Comparison of ENCODE assay signal across 8 cellular contexts in the genomic region with DNA sequence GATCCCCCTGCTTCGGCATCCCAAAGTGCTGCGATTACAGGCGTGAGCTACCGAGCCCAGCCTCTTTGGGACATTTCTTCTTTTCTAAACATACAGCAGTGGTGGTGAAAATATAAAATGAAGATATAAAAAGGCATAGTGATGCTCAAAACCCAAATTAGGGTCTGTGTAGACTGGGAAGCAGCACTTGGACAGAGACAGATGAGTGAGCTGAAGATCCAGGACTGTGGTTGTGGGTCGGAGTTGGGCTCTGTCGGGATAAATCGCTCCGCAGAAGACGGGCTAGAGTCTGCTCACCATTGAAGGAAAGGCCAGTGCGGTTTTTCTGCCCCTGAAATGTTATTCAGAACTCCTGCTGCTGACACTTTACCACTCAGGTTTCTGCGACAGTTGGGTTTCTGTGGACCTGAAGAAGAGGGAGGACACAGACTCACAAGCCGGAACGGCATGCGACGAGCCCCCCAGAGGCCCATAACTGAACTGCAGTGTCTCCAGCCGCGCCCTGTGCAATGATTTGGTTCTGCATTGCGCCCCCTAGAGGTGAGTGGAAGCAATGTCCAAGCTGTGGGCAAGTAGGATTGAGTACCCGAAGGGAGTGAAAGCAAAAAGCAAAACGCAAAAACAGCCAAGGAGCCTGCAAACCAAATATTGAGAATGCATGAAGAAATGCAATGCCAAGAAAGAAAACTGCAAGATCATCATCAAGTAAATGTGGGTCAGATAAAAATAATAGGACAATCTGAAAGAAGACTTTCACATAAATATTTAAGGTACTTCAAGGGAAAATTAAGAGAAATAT.
DNase-seq lines count a peak whose midpoint lies in the region; ATAC-seq, FAIRE-seq and TF ChIP-seq lines count a peak whose summit lies in the region.

No MANE protein-coding gene starts in this region.

- H3K4me3 Mint-ChIP-seq in nephron = peak overlapping the region in 1 of 3 experiments; percentile 12

- H3K4me3 ChIP-seq in PC-3 (ENCODE audit: low read length) (peak overlapping the region; percentile 33), esophagus squamous epithelium (peak overlapping the region in 1 of 4 donors; percentile 7)

- H3K9me3 Mint-ChIP-seq in nephron = no peaks in the 10 kb centered on the region

- H3K27ac ChIP-seq in PC-3 (ENCODE audit: low read length) = no peak overlapping the region
- no peak overlapping the region for H3K27ac ChIP-seq in esophagus squamous epithelium

- WGBS in esophagus squamous epithelium, 2 donors = 40 to 48% methylated on average over 14 to 19 of the region's 20 CpGs

- CTCF ChIA-PET in PC-3 (lab: Charles Lee) = interaction anchor here (0.5 to 1.1 kb wide), 7 partner anchors 19 to 1524 kb away, joined by 3 to 4 read pairs (median 3); no protein-coding TSS in a partner anchor

- TF ChIP-seq CTCF in PC-3 (conservative IDR thresholded peaks at IDR 0.05; ENCODE audit: low read depth, low read length) (peak; percentile 99), esophagus squamous epithelium (IDR thresholded peaks at IDR 0.05) (peak; percentile 70 to 95 (median 88)), nephron (IDR thresholded peaks at IDR 0.05; ENCODE audit: unreplicated experiment in 3 of 3) (peak; percentile 87 to 93 (median 88))

- DNase-seq in DMS 273 treated with DMSO at 0.1 percent for 48 hours (lab: John Stamatoyannopoulos, UW) (peak; percentile 64), HTR-8/SVneo (ENCODE audit: insufficient read length, low spot score) (peak; percentile 74), PC-3 (peak; percentile 89), esophagus squamous epithelium (lab: John Stamatoyannopoulos, UW) (no peak)
- peak; percentile 83 for DNase-seq in activated T-cell treated with anti-CD3 and anti-CD28 coated beads, Interleukin-2, amount 50 U/mL, for 1 hour
- DNase-seq in stimulated activated naive CD4-positive, alpha-beta T cell treated with Interleukin-2 at 50 U/mL for 16 hours (lab: John Stamatoyannopoulos, UW) = peak; percentile 76

- peak overlapping the region; percentile 40; the same call in 1 of the 2 replicates for H2AFZ ChIP-seq in PC-3 (ENCODE audit: low read length)

- no peaks in the 10 kb centered on the region for H3F3A ChIP-seq in PC-3 (ENCODE audit: low read length, unreplicated experiment)

- H3K36me3 Mint-ChIP-seq in nephron (ENCODE audit: low read depth) = no peaks in the 10 kb centered on the region

- intact Hi-C loops in PC-3 (cut with micrococcal nuclease) = no loop called here
- intact Hi-C loops in esophagus squamous epithelium (cut with DNase I) = no loop called here

- H3K9me2 ChIP-seq in PC-3 (replicated peaks; ENCODE audit: low read length) = no peaks in the 10 kb centered on the region

- ATAC-seq in GM21515 (IDR thresholded peaks at IDR 0.05; ENCODE audit: unreplicated experiment) = peak; percentile 100
- ATAC-seq in PC-3 = peak; percentile 92

- H3K36me3 ChIP-seq in PC-3 (ENCODE audit: low read depth, low read length) (no peaks in the 10 kb centered on the region), esophagus squamous epithelium (no peaks in the 10 kb centered on the region)

- H3K79me2 ChIP-seq in PC-3 (ENCODE audit: low read length) = no peaks in the 10 kb centered on the region

- no peak overlapping the region for H3K9ac ChIP-seq in PC-3 (ENCODE audit: low read length)

- peaks cover 6% of the 10 kb centered on the region for H3K4me1 ChIP-seq in PC-3 (ENCODE audit: insufficient read depth, low read length)
- H3K4me1 ChIP-seq in esophagus squamous epithelium = peaks cover 0 to 7% (median 0%) of the 10 kb centered on the region in 3 donors

- peak overlapping the region; percentile 76 for H3K4me2 ChIP-seq in PC-3 (ENCODE audit: low read length)

- no peak for TF ChIP-seq POLR2A in esophagus squamous epithelium (IDR thresholded peaks at IDR 0.05)

- H3K9me3 ChIP-seq in PC-3 (ENCODE audit: low read length) = no peaks in the 10 kb centered on the region
- H3K9me3 ChIP-seq in esophagus squamous epithelium = no peaks in the 10 kb centered on the region

- H3K27ac Mint-ChIP-seq in nephron = no peak overlapping the region

- no peaks in the 10 kb centered on the region for H4K20me1 ChIP-seq in PC-3 (ENCODE audit: low read length)

- POLR2A ChIA-PET in PC-3 (lab: Charles Lee; ENCODE audit: unreplicated experiment) = no interaction called here

- peak; percentile 83 for FAIRE-seq in HTR-8/SVneo (lab: Jason Lieb, UNC)

- BruUV-seq in PC-3 (replicated peaks; lab: Mats Ljungman, UMichigan) = no TSS peak

- 0 out of 2 replicates have a peak, but pooled peaks cover 3% of the 10 kb centered on the region for H3K27me3 ChIP-seq in PC-3 (ENCODE audit: low read length)
- peaks cover 0 to 5% (median 0%) of the 10 kb centered on the region in 4 donors for H3K27me3 ChIP-seq in esophagus squamous epithelium

- no peaks in the 10 kb centered on the region for H3K27me3 Mint-ChIP-seq in nephron (ENCODE audit: low read depth)

- no peaks in the 10 kb centered on the region for H3K4me1 Mint-ChIP-seq in nephron
